In the genomic region with DNA sequence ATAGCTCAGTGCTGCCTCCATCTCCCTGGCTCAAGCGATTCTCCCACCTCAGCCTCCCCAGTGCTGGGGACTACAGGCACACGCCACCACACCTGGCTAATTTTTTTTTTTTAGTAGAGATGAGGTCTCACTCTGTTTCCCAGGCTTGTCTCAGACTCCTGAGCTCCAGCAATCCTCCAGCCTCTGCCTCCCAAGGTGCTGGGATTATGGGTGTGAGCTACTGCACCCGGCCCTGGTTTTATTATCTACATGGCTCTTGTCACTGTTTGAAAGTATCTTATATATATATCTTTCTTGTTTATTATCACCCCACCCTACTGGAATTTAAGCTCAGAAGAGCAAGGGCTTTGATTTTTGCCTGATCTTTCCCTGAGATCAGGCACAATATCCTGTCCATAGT, we compare ENCODE assay signal across 20 cellular contexts. TPM values are rescaled to one million over a fixed set of nuclear protein-coding genes. Genes with fewer than 3 reads are reported as not detected.
DNase-seq lines count a peak whose midpoint lies in the region; ATAC-seq, FAIRE-seq and TF ChIP-seq lines count a peak whose summit lies in the region.
"Had no signal": no experiment of that assay in that cellular context is flagged by ENCODE, and none has a peak within 500 bp of the region (broad histone marks: within the 10 kb centered on the region; RNA-seq: fewer than 3 reads in every experiment).

No MANE protein-coding gene starts in this region.

- H3K4me1 ChIP-seq in IMR-90 (ENCODE audit: control insufficient read depth, insufficient read depth, low read length): peaks cover 13% of the 10 kb centered on the region
- peaks cover 25% of the 10 kb centered on the region for H3K4me1 ChIP-seq in GM12878 (ENCODE audit: control insufficient read depth, insufficient read depth, low read length)
- peaks cover 33% of the 10 kb centered on the region for H3K4me1 ChIP-seq in osteoblast (ENCODE audit: insufficient read depth, low read length)
- peaks cover 27% of the 10 kb centered on the region for H3K4me1 ChIP-seq in upper lobe of right lung
- H3K4me1 ChIP-seq: prostate gland, SJCRH30 had no signal

- ATAC-seq in IMR-90 (ENCODE audit: low read depth): no peak
- ATAC-seq in GM12878: no peak
- ATAC-seq in upper lobe of right lung: no peak
- ATAC-seq: activated CD8-positive, alpha-beta T cell treated with anti-CD3 and anti-CD28 coated beads, Interleukin-2, amount 10 ng/mL, durations not matched to agents 7 days and 5 days; gastroesophageal sphincter had no signal

- no peaks in the 10 kb centered on the region for H3K79me1 ChIP-seq in IMR-90 (ENCODE audit: low read depth in 1 of 2, low read length in 2 of 2)

- no peak overlapping the region for H2AFZ ChIP-seq in IMR-90 (replicated peaks; ENCODE audit: low read length, poor library complexity)
- H2AFZ ChIP-seq in GM12878 (ENCODE audit: control insufficient read depth, low read depth, low read length): no peak overlapping the region
- H2AFZ ChIP-seq in osteoblast (ENCODE audit: low read length): no peak overlapping the region

- no peak overlapping the region for H3K56ac ChIP-seq in IMR-90 (ENCODE audit: extremely low read depth, insufficient read depth, low read length)

- H2AK5ac ChIP-seq in IMR-90 (ENCODE audit: low read depth, low read length): 0 out of 2 replicates have a peak overlapping the region, but pooled peaks have one; percentile 44

- CTCF ChIA-PET in IMR-90 (lab: Yijun Ruan, JAX) (no interaction called here), GM12878 (lab: Yijun Ruan, JAX) (interaction anchor here (0.6 to 1.9 kb wide), 10 partner anchors 9 to 345 kb away, joined by 3 to 8 read pairs (median 4); no protein-coding TSS in a partner anchor)

- H2AK9ac ChIP-seq in IMR-90 (replicated peaks; ENCODE audit: low read depth, low read length, poor library complexity): no peak overlapping the region

- no TSS peak for BruUV-seq in IMR-90 (replicated peaks; lab: Mats Ljungman, UMichigan)
- BruUV-seq in GM12878 (replicated peaks; lab: Mats Ljungman, UMichigan): no TSS peak

- H2BK20ac ChIP-seq in IMR-90 (ENCODE audit: low read depth, low read length): no peak overlapping the region

- H4K20me1 ChIP-seq in IMR-90 (ENCODE audit: insufficient read depth, low read length) (no peaks in the 10 kb centered on the region), GM12878 (ENCODE audit: control insufficient read depth, insufficient read depth) (no peaks in the 10 kb centered on the region), osteoblast (ENCODE audit: insufficient read depth, low read length) (no peaks in the 10 kb centered on the region)

- H3K9me1 ChIP-seq in IMR-90 (ENCODE audit: insufficient read depth, low read length): peaks cover 12% of the 10 kb centered on the region

- H3K79me2 ChIP-seq in GM12878 (ENCODE audit: control insufficient read depth, insufficient read depth, low read length) (no peaks in the 10 kb centered on the region), osteoblast (ENCODE audit: insufficient read depth, low read length) (no peaks in the 10 kb centered on the region)

- H2BK5ac ChIP-seq in IMR-90 (ENCODE audit: low read depth, low read length, poor library complexity, severe bottlenecking): peak overlapping the region; percentile 59

- DNase-seq in IMR-90 (no peak), GM12878 (ENCODE audit: low read depth, low spot score) (no peak), osteoblast (ENCODE audit: insufficient read length, low spot score, missing footprints) (no peak), upper lobe of right lung (no peak), NCI-H524 treated with DMSO at 0.1 percent for 48 hours (lab: John Stamatoyannopoulos, UW) (no peak), Kasumi-1 (lab: John Stamatoyannopoulos, UW) (no peak), kidney tubule cell (ENCODE audit: low spot score) (no peak)
- DNase-seq: activated CD8-positive, alpha-beta T cell treated with anti-CD3 and anti-CD28 coated beads, Interleukin-2, amount 10 ng/mL, durations not matched to agents 7 days and 5 days; activated gamma-delta T cell; CD4-positive, alpha-beta T cell; DMS 273 treated with DMSO at 0.1 percent for 48 hours; NCI-H146; NCI-H510A; SJCRH30 had no signal

- RAD21 ChIA-PET in GM12878 (lab: Charles Lee; ENCODE audit: unreplicated experiment): interaction anchor here (0.8 to 0.9 kb wide), 2 partner anchors 38 to 111 kb away, joined by 3 to 5 read pairs; no protein-coding TSS in a partner anchor

- in situ Hi-C loops in IMR-90 (cut with MboI; ENCODE audit: low sequenced_read_pairs) (no loop called here), GM12878 (cut with MboI) (no loop called here)

- H3K27me3 ChIP-seq in IMR-90 (ENCODE audit: control insufficient read depth, insufficient read depth, low read length) (no peaks in the 10 kb centered on the region), GM12878 (replicated peaks in 1 of 2; ENCODE audit: control insufficient read depth in 2 of 2, insufficient read depth in 2 of 2, low read length in 1 of 2) (no peaks in the 10 kb centered on the region; a peak in 1 of 4 replicates), osteoblast (ENCODE audit: insufficient read depth, low read length) (no peaks in the 10 kb centered on the region), upper lobe of right lung (no peaks in the 10 kb centered on the region)
- H3K27me3 ChIP-seq: gastroesophageal sphincter, SJCRH30 had no signal

- H2BK120ac ChIP-seq in IMR-90 (ENCODE audit: low read depth, low read length): peak overlapping the region; percentile 23; the same call in 1 of the 2 replicates

- H3K4ac ChIP-seq in IMR-90 (ENCODE audit: low read depth, low read length): peak overlapping the region; percentile 51; the same call in 1 of the 2 replicates

- H3K4me2 ChIP-seq in IMR-90 (ENCODE audit: low read depth, low read length) (peak overlapping the region; percentile 38; the same call in 1 of the 2 replicates), GM12878 (ENCODE audit: control insufficient read depth, insufficient read depth) (peak overlapping the region; percentile 65; the same call in 1 of the 2 replicates), osteoblast (ENCODE audit: insufficient read depth, low read length) (peak overlapping the region; percentile 48)

- H3K23ac ChIP-seq in IMR-90 (ENCODE audit: low read depth, low read length): no peak overlapping the region; the same call in 1 of the 2 replicates

- no peak for TF ChIP-seq EP300 in GM12878 (IDR thresholded peaks at IDR 0.05; ENCODE audit: borderline replicate concordance in 1 of 2, control insufficient read depth in 1 of 2, low read depth in 2 of 2, low read length in 2 of 2)

- H2BK15ac ChIP-seq in IMR-90 (ENCODE audit: low read depth, low read length): peak overlapping the region; percentile 5; the same call in 1 of the 3 replicates

- no peak for FAIRE-seq in GM12878 (lab: Jason Lieb, UNC)
- FAIRE-seq: bronchial epithelial cell, endometrium, islet of Langerhans, RCC 7860 had no signal

- 0 out of 2 replicates have a peak overlapping the region, but pooled peaks have one; percentile 64 for H3K18ac ChIP-seq in IMR-90 (ENCODE audit: low read depth, low read length)

- SMC1A ChIA-PET in GM12878 (lab: Charles Lee; ENCODE audit: uncharacterized antibody, unreplicated experiment): interaction anchor here (0.7 to 1.7 kb wide), 7 partner anchors 10 to 112 kb away, joined by 3 to 7 read pairs (median 4); no protein-coding TSS in a partner anchor

- H3K27ac ChIP-seq in IMR-90 (ENCODE audit: insufficient read depth, low read length): no peak overlapping the region
- H3K27ac ChIP-seq in GM12878 (ENCODE audit: control insufficient read depth, insufficient read depth): no peak overlapping the region
- H3K27ac ChIP-seq in osteoblast (ENCODE audit: low read depth, low read length): peak overlapping the region; percentile 80
- peak overlapping the region; percentile 73 for H3K27ac ChIP-seq in upper lobe of right lung
- H3K27ac ChIP-seq: prostate gland, SJCRH30 had no signal

- no CpG with 5 or more reads among the region's 3 CpGs for WGBS in IMR-90 (ENCODE audit: extremely low coverage in 2 of 2, insufficient read length in 1 of 2), 2 experiments
- 70% methylated on average over 2 of the region's 3 CpGs for WGBS in GM12878 (ENCODE audit: insufficient coverage, insufficient replicate concordance, low lambda C conversion rate, missing lambda C conversion rate)

- TF ChIP-seq RAD21 in IMR-90 (IDR thresholded peaks at IDR 0.05; ENCODE audit: low read length) (no peak), GM12878 (IDR thresholded peaks at IDR 0.05; ENCODE audit: insufficient read depth, low read depth, low read length) (no peak)

- no peak overlapping the region for H4K8ac ChIP-seq in IMR-90 (ENCODE audit: low read depth in 2 of 2, low read length in 2 of 2)

- intact Hi-C loops in IMR-90 (cut with micrococcal nuclease): no loop called here
- intact Hi-C loops in GM12878 (cut with micrococcal nuclease; ENCODE audit: unreplicated experiment): no loop called here
- intact Hi-C loops in upper lobe of right lung (cut with DNase I): no loop called here

- dilution Hi-C loops in IMR-90 (cut with HindIII; ENCODE audit: low sequenced_read_pairs, unreplicated experiment): no loop called here

- TF ChIP-seq CTCF in IMR-90 (conservative IDR thresholded peaks at IDR 0.05; ENCODE audit: low read depth, low read length): no peak
- TF ChIP-seq CTCF in GM12878 (IDR thresholded peaks at IDR 0.05 in 2 of 3, conservative IDR thresholded peaks at IDR 0.05 in 1 of 3; ENCODE audit: control insufficient read depth in 2 of 3, extremely low read depth in 1 of 3, insufficient read depth in 1 of 3, low read depth in 3 of 3, low read length in 3 of 3): no peak
- no peak for TF ChIP-seq CTCF in osteoblast (IDR thresholded peaks at IDR 0.05; ENCODE audit: extremely low read depth, low read depth, low read length)
- no peak for TF ChIP-seq CTCF in upper lobe of right lung (IDR thresholded peaks at IDR 0.05)

- POLR2A ChIA-PET in IMR-90 (lab: Charles Lee; ENCODE audit: unreplicated experiment): no interaction called here
- POLR2A ChIA-PET in GM12878 (lab: Charles Lee): interaction anchor here (0.7 to 0.9 kb wide), 2 partner anchors 75 to 331 kb away, joined by 3 read pairs; no protein-coding TSS in a partner anchor

- no peak overlapping the region for H3K4me3 ChIP-seq in IMR-90 (ENCODE audit: insufficient read depth, low read depth, low read length)
- no peak overlapping the region for H3K4me3 ChIP-seq in GM12878
- no peak overlapping the region for H3K4me3 ChIP-seq in osteoblast (ENCODE audit: insufficient read depth, low read length)
- no peak overlapping the region for H3K4me3 ChIP-seq in upper lobe of right lung
- H3K4me3 ChIP-seq: gastroesophageal sphincter, prostate gland, SJCRH30 had no signal

- no peak overlapping the region for H4K5ac ChIP-seq in IMR-90 (ENCODE audit: low read depth, low read length)

- H3K36me3 ChIP-seq in IMR-90 (ENCODE audit: control insufficient read depth, insufficient read depth, low read length) (no peaks in the 10 kb centered on the region), GM12878 (ENCODE audit: control insufficient read depth in 2 of 2, insufficient read depth in 2 of 2, low read length in 1 of 2) (no peaks in the 10 kb centered on the region), osteoblast (ENCODE audit: insufficient read depth, low read length) (no peaks in the 10 kb centered on the region), upper lobe of right lung (no peaks in the 10 kb centered on the region)
- H3K36me3 ChIP-seq: gastroesophageal sphincter, prostate gland, SJCRH30 had no signal

- no peak overlapping the region for H4K91ac ChIP-seq in IMR-90 (ENCODE audit: insufficient read depth, low read depth, low read length)

- no peak for TF ChIP-seq POLR2A in IMR-90 (IDR thresholded peaks at IDR 0.05; ENCODE audit: low read depth, low read length)
- no peak for TF ChIP-seq POLR2A in GM12878 (IDR thresholded peaks at IDR 0.05; ENCODE audit: low read depth, low read length)

- H3K9ac ChIP-seq in IMR-90 (ENCODE audit: low read depth, low read length): no peak overlapping the region
- no peak overlapping the region for H3K9ac ChIP-seq in GM12878 (ENCODE audit: control insufficient read depth, insufficient read depth, low read length)

- H3K9me3 ChIP-seq in IMR-90 (ENCODE audit: control insufficient read depth, insufficient read depth, low read length) (no peaks in the 10 kb centered on the region), GM12878 (replicated peaks; ENCODE audit: control insufficient read depth, insufficient read depth, low read length) (no peaks in the 10 kb centered on the region), osteoblast (ENCODE audit: low read depth, low read length) (no peaks in the 10 kb centered on the region), upper lobe of right lung (no peaks in the 10 kb centered on the region)
- H3K9me3 ChIP-seq: gastroesophageal sphincter, prostate gland, SJCRH30 had no signal

- H3K14ac ChIP-seq in IMR-90 (replicated peaks; ENCODE audit: low read depth, low read length): peak overlapping the region; percentile 44; the same call in 1 of the 2 replicates

RNA-seq across cellular contexts. Expression of a gene that starts 7.6 kb away (rescaled TPM):
- 327 and 441 TPM in 2 replicates for total RNA-seq in IMR-90 (2012; rRNA removed)
- 244 and 254 TPM in 2 replicates for polyA plus RNA-seq in IMR-90 (2012; rRNA removed)
- 142 and 290 TPM in 2 replicates for polyA plus RNA-seq in IMR-90 (2012; cell fraction: cytosol; rRNA removed)
- polyA plus RNA-seq in IMR-90 (2012; cell fraction: nucleus; rRNA removed; ENCODE audit: low replicate concordance): 69.6 and 90.7 TPM in 2 replicates
- 138 and 145 TPM in 2 replicates for total RNA-seq in GM12878 (2013; cell fraction: nucleolus; rRNA removed)
- total RNA-seq in GM12878 (2014; rRNA removed): 99.8 and 107 TPM in 2 replicates
- 106 and 109 TPM in 2 replicates for total RNA-seq in GM12878 (2014; rRNA removed; fragmentation: Illumina TruSeq; extraction: Trizol)
- 147 and 161 TPM in 2 replicates for total RNA-seq in GM12878 (2021)
- polyA plus RNA-seq in GM12878 (2011; ENCODE audit: low read depth): 99.6 TPM
- polyA plus RNA-seq in GM12878 (2011; rRNA removed): 199 and 223 TPM in 2 replicates
- 154 and 164 TPM in 2 replicates for polyA plus RNA-seq in GM12878 (2011; cell fraction: cytosol; rRNA removed)
- polyA plus RNA-seq in GM12878 (2011; cell fraction: nucleus; rRNA removed): 56.4 and 83.3 TPM in 2 replicates
- polyA plus RNA-seq in GM12878 (2012): 95.7 and 127 TPM in 2 replicates
- 169 and 214 TPM in 2 replicates for polyA plus RNA-seq in GM12878 (2014; fragmentation: Illumina TruSeq; extraction: Trizol)
- 100 to 1,000 TPM; 150 to 270 TPM for polyA plus RNA-seq in GM12878 (2014; fragmentation: Nextera tagmentation; extraction: Ambion mirVana)
- polyA plus RNA-seq in GM12878 (2014; rRNA removed): 115 and 121 TPM in 2 replicates
- polyA plus RNA-seq in GM12878 (2016; fragmentation: Nextera tagmentation; extraction: Ambion mirVana): 100 to 1,000 TPM; 244 to 254 TPM
- polyA minus RNA-seq in GM12878 (2011; rRNA and poly(A)+ RNA removed): 340 and 413 TPM in 2 replicates
- polyA minus RNA-seq in GM12878 (2011; cell fraction: cytosol; rRNA and poly(A)+ RNA removed): 110 and 126 TPM in 2 replicates
- 38.0 and 52.0 TPM in 2 replicates for polyA minus RNA-seq in GM12878 (2011; cell fraction: nucleus; rRNA and poly(A)+ RNA removed)
- 306 and 314 TPM in 2 replicates for total RNA-seq in osteoblast
- 303 TPM for total RNA-seq in upper lobe of right lung

RNA-seq across cellular contexts. Expression of a gene that starts 57.2 kb away (rescaled TPM):
- total RNA-seq in IMR-90 (2012; rRNA removed) (22.9 and 31.4 TPM in 2 replicates), GM12878 (2014; rRNA removed) (39.8 and 48.1 TPM in 2 replicates), GM12878 (2014; rRNA removed; fragmentation: Illumina TruSeq; extraction: Trizol) (24.7 and 26.9 TPM in 2 replicates), GM12878 (2021) (78.8 and 83.0 TPM in 2 replicates), osteoblast (42.7 and 44.5 TPM in 2 replicates), upper lobe of right lung (78.1 TPM)
- polyA plus RNA-seq in IMR-90 (2012; rRNA removed) (18.8 and 23.2 TPM in 2 replicates), GM12878 (2011; rRNA removed) (51.3 and 60.0 TPM in 2 replicates), GM12878 (2014; fragmentation: Illumina TruSeq; extraction: Trizol) (43.0 and 55.3 TPM in 2 replicates), GM12878 (2014; fragmentation: Nextera tagmentation; extraction: Ambion mirVana) (10 to 100 TPM in 1 of 2 experiments, 1 to 10 TPM in 1; 6.0 to 15.7 TPM), GM12878 (2014; rRNA removed) (61.9 and 64.5 TPM in 2 replicates), GM12878 (2016; fragmentation: Nextera tagmentation; extraction: Ambion mirVana) (10 to 100 TPM; 43.4 to 46.1 TPM)
- 13.8 and 26.9 TPM in 2 replicates for polyA plus RNA-seq in IMR-90 (2012; cell fraction: cytosol; rRNA removed)
- polyA plus RNA-seq in IMR-90 (2012; cell fraction: nucleus; rRNA removed; ENCODE audit: low replicate concordance): 42.3 and 45.3 TPM in 2 replicates
- 102 and 108 TPM in 2 replicates for total RNA-seq in GM12878 (2013; cell fraction: nucleolus; rRNA removed)
- 25.6 TPM for polyA plus RNA-seq in GM12878 (2011; ENCODE audit: low read depth)
- 21.7 and 34.4 TPM in 2 replicates for polyA plus RNA-seq in GM12878 (2011; cell fraction: cytosol; rRNA removed)
- 51.1 and 77.0 TPM in 2 replicates for polyA plus RNA-seq in GM12878 (2011; cell fraction: nucleus; rRNA removed)
- 34.2 and 38.4 TPM in 2 replicates for polyA plus RNA-seq in GM12878 (2012)
- polyA minus RNA-seq in GM12878 (2011; rRNA and poly(A)+ RNA removed): 41.1 and 51.6 TPM in 2 replicates
- polyA minus RNA-seq in GM12878 (2011; cell fraction: cytosol; rRNA and poly(A)+ RNA removed): 17.5 and 17.6 TPM in 2 replicates
- 26.8 and 65.3 TPM in 2 replicates for polyA minus RNA-seq in GM12878 (2011; cell fraction: nucleus; rRNA and poly(A)+ RNA removed)

Comparison
In these comparisons a context has a peak if more than half of its experiments do, and no peak if none do; other contexts are left out.
1. H3K27ac ChIP-seq: peak in osteoblast (single experiment) and upper lobe of right lung (single experiment); none in IMR-90 (single experiment) and GM12878 (single experiment).
2. Peak in every context shown above with its lines, with median percentiles within 50 percentile points of each other: H3K4me2 ChIP-seq.